Comparison of ENCODE assay signal across 10 cellular contexts in the genomic region with DNA sequence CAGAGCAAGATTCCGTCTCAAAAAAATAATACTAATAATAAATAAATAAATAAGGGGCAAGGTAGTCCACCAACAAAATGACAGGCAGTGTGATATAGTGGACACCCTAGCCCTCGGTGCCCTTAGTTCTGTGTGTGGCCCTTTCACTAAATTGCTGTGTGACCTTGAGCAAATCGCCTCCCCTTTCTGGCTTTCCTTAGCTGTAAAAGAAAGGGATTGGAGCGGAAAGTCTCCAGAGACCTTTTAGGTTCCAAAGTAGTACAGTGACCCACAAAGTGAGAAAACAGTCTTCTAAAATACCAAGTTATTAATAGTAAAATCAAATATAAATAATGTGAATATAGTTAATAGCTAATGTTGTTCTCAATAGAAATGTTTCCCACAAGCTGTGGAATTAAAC. TPM values are rescaled to one million over a fixed set of nuclear protein-coding genes. Genes with fewer than 3 reads are reported as not detected.
DNase-seq lines count a peak whose midpoint lies in the region; ATAC-seq and TF ChIP-seq lines count a peak whose summit lies in the region.
"Had no signal": no experiment of that assay in that cellular context is flagged by ENCODE, and none has a peak within 500 bp of the region (broad histone marks: within the 10 kb centered on the region; RNA-seq: fewer than 3 reads in every experiment).

No MANE protein-coding gene starts in this region.

- H2AFZ ChIP-seq in SK-N-SH (ENCODE audit: low read depth) = no peak overlapping the region
- H2AFZ ChIP-seq in parathyroid adenoma = no peak overlapping the region

- H3K4me3 ChIP-seq in AG09309 (ENCODE audit: control insufficient read depth, low read depth, low read length) (peak overlapping the region; percentile 21), SK-N-SH (ENCODE audit: low read depth in 2 of 2, low read length in 1 of 2) (peak overlapping the region; percentile 3 to 59; a peak in 3 of 4 replicates), epithelial cell of proximal tubule (ENCODE audit: low read depth, low read length) (peak overlapping the region; percentile 41), parathyroid adenoma (ENCODE audit: low read depth, low read length) (no peak overlapping the region)

- no peak for DNase-seq in AG09309 (ENCODE audit: low read depth)
- no peak for DNase-seq in SK-N-SH
- no peak for DNase-seq in epithelial cell of proximal tubule (ENCODE audit: low read depth)
- no peak for DNase-seq in activated effector memory CD4-positive, alpha-beta T cell treated with Interleukin-2 at 50 U/mL for 16 hours
- no peak for DNase-seq in stimulated activated naive CD8-positive, alpha-beta T cell treated with anti-CD3 and anti-CD28 coated beads, Interleukin-15, Interleukin-2, amounts not matched to agents 100 U/mL and 50 U/mL, for 24 hours
- DNase-seq: activated T-cell treated with anti-CD3 and anti-CD28 coated beads for 4 hours, foreskin melanocyte had no signal

- TF ChIP-seq RAD21 in SK-N-SH (IDR thresholded peaks at IDR 0.05; ENCODE audit: low read length) = no peak

- H3K9me2 ChIP-seq in SK-N-SH = no peaks in the 10 kb centered on the region

- POLR2A ChIA-PET in SK-N-SH (lab: Yijun Ruan, JAX) = no interaction called here

- 72% methylated on average over 4 of the region's 4 CpGs for WGBS in SK-N-SH (ENCODE audit: low lambda C conversion rate)

- H3K36me3 ChIP-seq in SK-N-SH (replicated peaks in 1 of 2; ENCODE audit: control insufficient read depth in 1 of 2, insufficient read depth in 2 of 2, low read length in 1 of 2) (peaks cover 0 to 36% of the 10 kb centered on the region in 2 experiments), parathyroid adenoma (ENCODE audit: control insufficient read depth, insufficient read depth, low read length) (no peaks in the 10 kb centered on the region)

- CTCF ChIA-PET in SK-N-SH (lab: Yijun Ruan, JAX) = interaction anchor here (1.3 to 40.5 kb wide), 3 partner anchors 8 to 103 kb away, joined by 3 to 1559 read pairs (median 135); partner anchors contain the start of gene MEX3A

- H3K9ac ChIP-seq in SK-N-SH (peak overlapping the region; percentile 97), parathyroid adenoma (no peak overlapping the region)

- H3K79me2 ChIP-seq in SK-N-SH (ENCODE audit: insufficient read depth) = peaks cover 95% of the 10 kb centered on the region
- H3K79me2 ChIP-seq in parathyroid adenoma = peaks cover 38% of the 10 kb centered on the region

- ATAC-seq in HG03354 (IDR thresholded peaks at IDR 0.05; ENCODE audit: poor library complexity, severe bottlenecking, unreplicated experiment) (no peak), HG02840 (IDR thresholded peaks at IDR 0.05; ENCODE audit: low FRiP score, unreplicated experiment) (no peak)
- ATAC-seq in stimulated activated naive CD8-positive, alpha-beta T cell treated with anti-CD3 and anti-CD28 coated beads, Interleukin-15, Interleukin-2, amounts not matched to agents 100 U/mL and 50 U/mL, for 24 hours = no peak

- H3K9me3 ChIP-seq in SK-N-SH (no peaks in the 10 kb centered on the region), parathyroid adenoma (ENCODE audit: control insufficient read depth, low read length) (no peaks in the 10 kb centered on the region)

- H3K4me1 ChIP-seq in SK-N-SH (ENCODE audit: control insufficient read depth in 1 of 2, insufficient read depth in 2 of 2, low read depth in 1 of 2, low read length in 1 of 2) = peaks cover 76 to 78% of the 10 kb centered on the region in 2 experiments
- peaks cover 20% of the 10 kb centered on the region for H3K4me1 ChIP-seq in parathyroid adenoma

- TF ChIP-seq EP300 in SK-N-SH (IDR thresholded peaks at IDR 0.05; ENCODE audit: borderline replicate concordance in 1 of 2, low read depth in 1 of 2, low read length in 1 of 2) = no peak

- peaks cover 89% of the 10 kb centered on the region for H3F3A ChIP-seq in SK-N-SH (replicated peaks; ENCODE audit: insufficient read depth)

- no peaks in the 10 kb centered on the region for H3K27me3 ChIP-seq in SK-N-SH (ENCODE audit: insufficient read depth)
- no peaks in the 10 kb centered on the region for H3K27me3 ChIP-seq in parathyroid adenoma (ENCODE audit: control insufficient read depth, insufficient read depth, low read length)

- H3K27ac ChIP-seq in SK-N-SH (ENCODE audit: low read depth in 2 of 2, low read length in 1 of 2) (peak overlapping the region; percentile 98 to 100), parathyroid adenoma (peak overlapping the region; percentile 86)

- H3K4me2 ChIP-seq in SK-N-SH (peak overlapping the region; percentile 95), parathyroid adenoma (ENCODE audit: low read length) (peak overlapping the region; percentile 76)

- TF ChIP-seq CTCF in AG09309 (IDR thresholded peaks at IDR 0.05; ENCODE audit: control insufficient read depth, insufficient read depth, low read depth, low read length, missing control alignments) = no peak
- TF ChIP-seq CTCF in SK-N-SH (IDR thresholded peaks at IDR 0.05) = no peak
- TF ChIP-seq CTCF in epithelial cell of proximal tubule (conservative IDR thresholded peaks at IDR 0.05; ENCODE audit: low read depth, low read length) = no peak
- no peak for TF ChIP-seq CTCF in parathyroid adenoma (IDR thresholded peaks at IDR 0.05)

- peaks cover 83% of the 10 kb centered on the region for H4K20me1 ChIP-seq in SK-N-SH (ENCODE audit: insufficient read depth)

TF ChIP-seq in SK-N-SH, 30 proteins besides CTCF, POLR2A, EP300 and RAD21:
- no peak for TF ChIP-seq GATA2 (CRISPR knock-in tag; IDR thresholded peaks at IDR 0.05)
- TF ChIP-seq GABPA (IDR thresholded peaks at IDR 0.05; ENCODE audit: low read depth) = no peak
- TF ChIP-seq RXRA (IDR thresholded peaks at IDR 0.05; ENCODE audit: borderline replicate concordance, low read depth) = no peak
- TF ChIP-seq, protein P1, sequence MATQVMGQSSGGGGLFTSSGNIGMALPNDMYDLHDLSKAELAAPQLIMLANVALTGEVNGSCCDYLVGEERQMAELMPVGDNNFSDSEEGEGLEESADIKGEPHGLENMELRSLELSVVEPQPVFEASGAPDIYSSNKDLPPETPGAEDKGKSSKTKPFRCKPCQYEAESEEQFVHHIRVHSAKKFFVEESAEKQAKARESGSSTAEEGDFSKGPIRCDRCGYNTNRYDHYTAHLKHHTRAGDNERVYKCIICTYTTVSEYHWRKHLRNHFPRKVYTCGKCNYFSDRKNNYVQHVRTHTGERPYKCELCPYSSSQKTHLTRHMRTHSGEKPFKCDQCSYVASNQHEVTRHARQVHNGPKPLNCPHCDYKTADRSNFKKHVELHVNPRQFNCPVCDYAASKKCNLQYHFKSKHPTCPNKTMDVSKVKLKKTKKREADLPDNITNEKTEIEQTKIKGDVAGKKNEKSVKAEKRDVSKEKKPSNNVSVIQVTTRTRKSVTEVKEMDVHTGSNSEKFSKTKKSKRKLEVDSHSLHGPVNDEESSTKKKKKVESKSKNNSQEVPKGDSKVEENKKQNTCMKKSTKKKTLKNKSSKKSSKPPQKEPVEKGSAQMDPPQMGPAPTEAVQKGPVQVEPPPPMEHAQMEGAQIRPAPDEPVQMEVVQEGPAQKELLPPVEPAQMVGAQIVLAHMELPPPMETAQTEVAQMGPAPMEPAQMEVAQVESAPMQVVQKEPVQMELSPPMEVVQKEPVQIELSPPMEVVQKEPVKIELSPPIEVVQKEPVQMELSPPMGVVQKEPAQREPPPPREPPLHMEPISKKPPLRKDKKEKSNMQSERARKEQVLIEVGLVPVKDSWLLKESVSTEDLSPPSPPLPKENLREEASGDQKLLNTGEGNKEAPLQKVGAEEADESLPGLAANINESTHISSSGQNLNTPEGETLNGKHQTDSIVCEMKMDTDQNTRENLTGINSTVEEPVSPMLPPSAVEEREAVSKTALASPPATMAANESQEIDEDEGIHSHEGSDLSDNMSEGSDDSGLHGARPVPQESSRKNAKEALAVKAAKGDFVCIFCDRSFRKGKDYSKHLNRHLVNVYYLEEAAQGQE (IDR thresholded peaks at IDR 0.05; ENCODE audit: low read depth, low read length) = no peak
- no peak for TF ChIP-seq POLR2AphosphoS5 (IDR thresholded peaks at IDR 0.05; ENCODE audit: low read depth, low read length)
- no peak for TF ChIP-seq JUND (IDR thresholded peaks at IDR 0.05)
- TF ChIP-seq MXI1 (IDR thresholded peaks at IDR 0.05; ENCODE audit: low read depth, low read length) = no peak
- no peak for TF ChIP-seq RFX5 (IDR thresholded peaks at IDR 0.05; ENCODE audit: low read length)
- no peak for TF ChIP-seq IRF3 (IDR thresholded peaks at IDR 0.05; ENCODE audit: low read depth, low read length)
- no peak for TF ChIP-seq RCOR1 (IDR thresholded peaks at IDR 0.05; ENCODE audit: low read length)
- no peak for TF ChIP-seq NFIC (IDR thresholded peaks at IDR 0.05; ENCODE audit: borderline replicate concordance)

RNA-seq across cellular contexts. Expression of gene LMNA, which starts 7.6 kb away (rescaled TPM):
- polyA plus RNA-seq in SK-N-SH (2012; rRNA removed) = 726 and 983 TPM in 2 replicates
- 396 and 512 TPM in 2 replicates for polyA plus RNA-seq in SK-N-SH (2012; cell fraction: cytosol; rRNA removed)
- 1,848 and 2,172 TPM in 2 replicates for polyA plus RNA-seq in SK-N-SH (2012; cell fraction: nucleus; rRNA removed)
- 358 and 433 TPM in 2 replicates for total RNA-seq in epithelial cell of proximal tubule

RNA-seq across cellular contexts. Expression of gene SEMA4A, which starts 31.3 kb away (rescaled TPM):
- 1.3 and 2.3 TPM in 2 replicates for polyA plus RNA-seq in SK-N-SH (2012; rRNA removed)
- polyA plus RNA-seq in SK-N-SH (2012; cell fraction: cytosol; rRNA removed) = 0.33 and 0.73 TPM in 2 replicates
- polyA plus RNA-seq in SK-N-SH (2012; cell fraction: nucleus; rRNA removed) = 11.2 and 13.5 TPM in 2 replicates
- total RNA-seq in epithelial cell of proximal tubule = 1.4 and 3.5 TPM in 2 replicates

RNA-seq across cellular contexts. Expression of gene MEX3A, which starts 39.8 kb away (rescaled TPM):
- 15.1 and 16.2 TPM in 2 replicates for polyA plus RNA-seq in SK-N-SH (2012; rRNA removed)
- polyA plus RNA-seq in SK-N-SH (2012; cell fraction: cytosol; rRNA removed) = 8.7 and 14.2 TPM in 2 replicates
- 23.2 and 26.8 TPM in 2 replicates for polyA plus RNA-seq in SK-N-SH (2012; cell fraction: nucleus; rRNA removed)
- 14.8 and 19.0 TPM in 2 replicates for total RNA-seq in epithelial cell of proximal tubule
